In the genomic region with DNA sequence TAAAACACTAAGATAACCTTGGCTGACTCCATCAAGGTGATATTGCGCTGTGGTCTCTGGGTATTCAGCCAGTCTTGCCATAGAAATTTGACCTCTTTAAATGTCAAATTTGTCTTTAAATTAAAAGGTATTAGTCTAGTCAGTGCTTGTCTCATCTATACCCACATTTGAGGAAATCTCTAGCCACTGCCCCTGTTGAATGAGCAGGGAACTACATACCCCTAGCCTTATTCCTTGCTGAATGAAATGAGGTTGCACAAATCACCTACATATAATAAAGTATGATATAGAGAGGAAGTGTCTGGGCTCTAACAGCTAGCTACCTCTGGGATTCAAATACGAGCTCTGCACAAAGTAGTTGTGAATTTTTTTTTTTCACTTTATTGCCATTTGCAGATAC, we compare ENCODE assay signal across 23 cellular contexts.
DNase-seq lines count a peak whose midpoint lies in the region; ATAC-seq and TF ChIP-seq lines count a peak whose summit lies in the region.
"Had no signal": no experiment of that assay in that cellular context is flagged by ENCODE, and none has a peak within 500 bp of the region (broad histone marks: within the 10 kb centered on the region; RNA-seq: fewer than 3 reads in every experiment).

No MANE protein-coding gene starts in this region.

- no TSS peak for BruUV-seq in HCT116 (replicated peaks; lab: Mats Ljungman, UMichigan)

- no peaks in the 10 kb centered on the region for H3K4me1 Mint-ChIP-seq in WTC11
- H3K4me1 Mint-ChIP-seq in activated naive CD8-positive, alpha-beta T cell treated with anti-CD3 and anti-CD28 coated beads for 36 hours = no peaks in the 10 kb centered on the region
- H3K4me1 Mint-ChIP-seq: CD14-positive monocyte; CD4-positive, alpha-beta memory T cell; CD4-positive, CD25-positive, alpha-beta regulatory T cell; CD8-positive, alpha-beta memory T cell had no signal

- no peaks in the 10 kb centered on the region for H3K79me2 ChIP-seq in HCT116 (ENCODE audit: insufficient read depth, low read length)

- H3K9me3 Mint-ChIP-seq in WTC11 = peaks cover 10% of the 10 kb centered on the region; the same call in 1 of the 2 replicates
- no peaks in the 10 kb centered on the region for H3K9me3 Mint-ChIP-seq in activated naive CD8-positive, alpha-beta T cell treated with anti-CD3 and anti-CD28 coated beads for 36 hours

- no peaks in the 10 kb centered on the region for H3K9me2 ChIP-seq in HCT116 (ENCODE audit: insufficient read depth)

- TF ChIP-seq CTCF in HCT116 (IDR thresholded peaks at IDR 0.05 in 2 of 3, conservative IDR thresholded peaks at IDR 0.05 in 1 of 3; ENCODE audit: borderline replicate concordance in 1 of 3, insufficient read depth in 1 of 3, low read depth in 2 of 3, low read length in 2 of 3) = 0 out of 6 replicates have a peak, but pooled peaks of 1 of the 3 experiments have one; percentile 8
- TF ChIP-seq CTCF in WTC11 (IDR thresholded peaks at IDR 0.05) = no peak
- TF ChIP-seq CTCF in adrenal gland (IDR thresholded peaks at IDR 0.05) = no peak
- TF ChIP-seq CTCF in testis (IDR thresholded peaks at IDR 0.05) = no peak

- H3K9me3 ChIP-seq in HCT116 (ENCODE audit: control insufficient read depth in 1 of 2, insufficient read depth in 1 of 2, low read depth in 1 of 2, low read length in 2 of 2) (no peaks in the 10 kb centered on the region), adrenal gland (replicated peaks in 1 of 3) (no peaks in the 10 kb centered on the region), testis (no peaks in the 10 kb centered on the region)
- H3K9me3 ChIP-seq: BE2C, BLaER1 had no signal

- no peak overlapping the region for H3K4me3 Mint-ChIP-seq in WTC11
- H3K4me3 Mint-ChIP-seq in activated naive CD8-positive, alpha-beta T cell treated with anti-CD3 and anti-CD28 coated beads for 36 hours = no peak overlapping the region
- H3K4me3 Mint-ChIP-seq: CD14-positive monocyte; CD4-positive, alpha-beta memory T cell; CD4-positive, CD25-positive, alpha-beta regulatory T cell; CD8-positive, alpha-beta memory T cell had no signal

- TF ChIP-seq POLR2A in HCT116 (IDR thresholded peaks at IDR 0.05; ENCODE audit: borderline replicate concordance, extremely low read depth, insufficient read depth, insufficient read length) (no peak), adrenal gland (IDR thresholded peaks at IDR 0.05) (no peak), testis (IDR thresholded peaks at IDR 0.05) (no peak)

- H3K27me3 ChIP-seq in HCT116 (ENCODE audit: insufficient read depth, low read length) (no peaks in the 10 kb centered on the region), adrenal gland (no peaks in the 10 kb centered on the region), testis (no peaks in the 10 kb centered on the region)
- H3K27me3 ChIP-seq: BE2C, BLaER1 had no signal

- H3K36me3 ChIP-seq in HCT116 (ENCODE audit: control insufficient read depth in 1 of 2, insufficient read depth in 2 of 2, low read length in 2 of 2) (no peaks in the 10 kb centered on the region), adrenal gland (replicated peaks in 1 of 2) (no peaks in the 10 kb centered on the region), testis (ENCODE audit: low read depth, missing control alignments) (no peaks in the 10 kb centered on the region)
- H3K36me3 ChIP-seq: BE2C, BLaER1 had no signal

- H3K4me2 ChIP-seq in HCT116 (ENCODE audit: low read length) = no peak overlapping the region
- H3K4me2 ChIP-seq: BLaER1 had no signal

- WGBS in adrenal gland, 4 donors = 60 to 84% (median 81%) methylated on average over 2 of the region's 2 CpGs
- 91 to 93% methylated on average over 2 of the region's 2 CpGs for WGBS in testis, 2 donors

- ATAC-seq in HCT116 = 0 out of 2 replicates have a peak, but pooled peaks have one; percentile 59
- peak; percentile 43; the same call in 1 of the 2 replicates for ATAC-seq in WTC11
- ATAC-seq: GM12878 had no signal

- H3K4me1 ChIP-seq in HCT116 (ENCODE audit: control insufficient read depth in 1 of 2, insufficient read depth in 2 of 2, low read length in 2 of 2) (no peaks in the 10 kb centered on the region), adrenal gland (replicated peaks in 1 of 2) (no peaks in the 10 kb centered on the region), testis (no peaks in the 10 kb centered on the region)
- H3K4me1 ChIP-seq: BE2C, BLaER1 had no signal

- H3K27ac ChIP-seq in HCT116 (ENCODE audit: low read depth, low read length) (no peak overlapping the region), adrenal gland (no peak overlapping the region), testis (no peak overlapping the region)
- H3K27ac ChIP-seq: BLaER1 had no signal

- no peak overlapping the region for H3K9ac ChIP-seq in HCT116 (ENCODE audit: low read length)
- H3K9ac ChIP-seq: BLaER1 had no signal

- intact Hi-C loops in HCT116 (cut with micrococcal nuclease) (no loop called here), adrenal gland (cut with DNase I) (no loop called here), testis (cut with DNase I; ENCODE audit: low total_unique reads) (no loop called here)

- DNase-seq in HCT116 (ENCODE audit: low read depth, low spot score) (no peak), WTC11 (ENCODE audit: low spot score) (no peak), adrenal gland (no peak), testis (no peak)
- DNase-seq in activated naive CD8-positive, alpha-beta T cell treated with anti-CD3 and anti-CD28 coated beads for 36 hours = no peak
- DNase-seq: 8988T; ACHN; BE2C; C1 segment of cervical spinal cord; CD4-positive, alpha-beta memory T cell; CD4-positive, CD25-positive, alpha-beta regulatory T cell; CD8-positive, alpha-beta memory T cell; COR-L47; DMS 273 treated with DMSO at 0.1 percent for 48 hours; DMS153; DMS53; DMS79; DND-41; EL; GDM1 had no signal

- no peak overlapping the region for H3K27ac Mint-ChIP-seq in WTC11
- H3K27ac Mint-ChIP-seq in activated naive CD8-positive, alpha-beta T cell treated with anti-CD3 and anti-CD28 coated beads for 36 hours = no peak overlapping the region
- H3K27ac Mint-ChIP-seq: CD14-positive monocyte; CD4-positive, alpha-beta memory T cell; CD4-positive, CD25-positive, alpha-beta regulatory T cell; CD8-positive, alpha-beta memory T cell had no signal

- H3K4me3 ChIP-seq in HCT116 (replicated peaks in 1 of 2; ENCODE audit: low read depth in 1 of 2, low read length in 2 of 2) (no peak overlapping the region), adrenal gland (no peak overlapping the region), testis (no peak overlapping the region)
- H3K4me3 ChIP-seq: BLaER1, GM12878 had no signal

- CTCF ChIA-PET in HCT116 (lab: Charles Lee) = no interaction called here
- CTCF ChIA-PET in WTC11 (lab: Charles Lee) = no interaction called here

- H4K20me1 ChIP-seq in HCT116 (ENCODE audit: insufficient read depth) = no peaks in the 10 kb centered on the region
- H4K20me1 ChIP-seq: BLaER1 had no signal

- H3K27me3 Mint-ChIP-seq in WTC11 (ENCODE audit: low read depth) = no peaks in the 10 kb centered on the region
- no peaks in the 10 kb centered on the region for H3K27me3 Mint-ChIP-seq in activated naive CD8-positive, alpha-beta T cell treated with anti-CD3 and anti-CD28 coated beads for 36 hours
- H3K27me3 Mint-ChIP-seq: CD4-positive, alpha-beta memory T cell; CD4-positive, CD25-positive, alpha-beta regulatory T cell had no signal

- RAD21 ChIA-PET in HCT116 (lab: Charles Lee; ENCODE audit: low non-redundant PET in 1 of 2, low total read pairs in 2 of 2, uncharacterized antibody in 2 of 2, unreplicated experiment in 2 of 2) = no interaction called here

- no peak overlapping the region for H2AFZ ChIP-seq in HCT116 (ENCODE audit: low read depth, low read length, poor library complexity, severe bottlenecking)

- H3K36me3 Mint-ChIP-seq in WTC11 = no peaks in the 10 kb centered on the region
- H3K36me3 Mint-ChIP-seq in activated naive CD8-positive, alpha-beta T cell treated with anti-CD3 and anti-CD28 coated beads for 36 hours = no peaks in the 10 kb centered on the region
- H3K36me3 Mint-ChIP-seq: CD14-positive monocyte; CD4-positive, alpha-beta memory T cell; CD4-positive, CD25-positive, alpha-beta regulatory T cell; CD8-positive, alpha-beta memory T cell had no signal

- POLR2A ChIA-PET in HCT116 (lab: Charles Lee) (no interaction called here), WTC11 (lab: Charles Lee) (no interaction called here)

- no peak for TF ChIP-seq RAD21 in HCT116 (IDR thresholded peaks at IDR 0.05; ENCODE audit: low read depth)

TF ChIP-seq in HCT116, 20 proteins besides CTCF, POLR2A, EP300 and RAD21 (continues in another document):
- TF ChIP-seq, protein P1, sequence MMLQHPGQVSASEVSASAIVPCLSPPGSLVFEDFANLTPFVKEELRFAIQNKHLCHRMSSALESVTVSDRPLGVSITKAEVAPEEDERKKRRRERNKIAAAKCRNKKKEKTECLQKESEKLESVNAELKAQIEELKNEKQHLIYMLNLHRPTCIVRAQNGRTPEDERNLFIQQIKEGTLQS (IDR thresholded peaks at IDR 0.05) = no peak
- TF ChIP-seq ELF1 (IDR thresholded peaks at IDR 0.05; ENCODE audit: borderline replicate concordance, low read depth) = no peak
- TF ChIP-seq, protein P2, sequence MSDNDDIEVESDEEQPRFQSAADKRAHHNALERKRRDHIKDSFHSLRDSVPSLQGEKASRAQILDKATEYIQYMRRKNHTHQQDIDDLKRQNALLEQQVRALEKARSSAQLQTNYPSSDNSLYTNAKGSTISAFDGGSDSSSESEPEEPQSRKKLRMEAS (IDR thresholded peaks at IDR 0.05) = no peak
- no peak for TF ChIP-seq SP1 (IDR thresholded peaks at IDR 0.05; ENCODE audit: low read depth)
